In the genomic region with DNA sequence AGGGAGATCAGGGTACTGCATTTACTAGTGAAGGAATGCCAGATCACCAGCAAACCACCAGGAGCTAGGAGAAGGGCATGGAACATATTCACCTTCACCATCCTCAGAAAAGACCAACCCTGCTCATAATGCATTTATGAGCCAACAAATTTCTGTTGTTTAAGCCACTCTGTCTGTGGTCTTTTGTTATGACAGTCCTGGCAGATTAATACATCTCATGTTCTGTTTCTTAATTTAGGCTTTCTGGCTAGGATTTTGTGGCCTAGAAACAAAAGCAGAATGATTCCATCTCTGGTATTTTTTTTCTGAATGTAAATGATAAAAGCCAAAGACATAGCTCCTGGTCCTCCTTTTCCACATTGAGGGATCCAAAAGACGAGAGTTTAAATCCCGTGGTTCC, we compare ENCODE assay signal across 1 cellular context.
TF ChIP-seq lines count a peak whose summit lies in the region.

No MANE protein-coding gene starts in this region.

TF ChIP-seq in GM23338, 12 proteins besides CTCF, POLR2A, EP300 and RAD21 (continued from another document):
- TF ChIP-seq, protein P1, sequence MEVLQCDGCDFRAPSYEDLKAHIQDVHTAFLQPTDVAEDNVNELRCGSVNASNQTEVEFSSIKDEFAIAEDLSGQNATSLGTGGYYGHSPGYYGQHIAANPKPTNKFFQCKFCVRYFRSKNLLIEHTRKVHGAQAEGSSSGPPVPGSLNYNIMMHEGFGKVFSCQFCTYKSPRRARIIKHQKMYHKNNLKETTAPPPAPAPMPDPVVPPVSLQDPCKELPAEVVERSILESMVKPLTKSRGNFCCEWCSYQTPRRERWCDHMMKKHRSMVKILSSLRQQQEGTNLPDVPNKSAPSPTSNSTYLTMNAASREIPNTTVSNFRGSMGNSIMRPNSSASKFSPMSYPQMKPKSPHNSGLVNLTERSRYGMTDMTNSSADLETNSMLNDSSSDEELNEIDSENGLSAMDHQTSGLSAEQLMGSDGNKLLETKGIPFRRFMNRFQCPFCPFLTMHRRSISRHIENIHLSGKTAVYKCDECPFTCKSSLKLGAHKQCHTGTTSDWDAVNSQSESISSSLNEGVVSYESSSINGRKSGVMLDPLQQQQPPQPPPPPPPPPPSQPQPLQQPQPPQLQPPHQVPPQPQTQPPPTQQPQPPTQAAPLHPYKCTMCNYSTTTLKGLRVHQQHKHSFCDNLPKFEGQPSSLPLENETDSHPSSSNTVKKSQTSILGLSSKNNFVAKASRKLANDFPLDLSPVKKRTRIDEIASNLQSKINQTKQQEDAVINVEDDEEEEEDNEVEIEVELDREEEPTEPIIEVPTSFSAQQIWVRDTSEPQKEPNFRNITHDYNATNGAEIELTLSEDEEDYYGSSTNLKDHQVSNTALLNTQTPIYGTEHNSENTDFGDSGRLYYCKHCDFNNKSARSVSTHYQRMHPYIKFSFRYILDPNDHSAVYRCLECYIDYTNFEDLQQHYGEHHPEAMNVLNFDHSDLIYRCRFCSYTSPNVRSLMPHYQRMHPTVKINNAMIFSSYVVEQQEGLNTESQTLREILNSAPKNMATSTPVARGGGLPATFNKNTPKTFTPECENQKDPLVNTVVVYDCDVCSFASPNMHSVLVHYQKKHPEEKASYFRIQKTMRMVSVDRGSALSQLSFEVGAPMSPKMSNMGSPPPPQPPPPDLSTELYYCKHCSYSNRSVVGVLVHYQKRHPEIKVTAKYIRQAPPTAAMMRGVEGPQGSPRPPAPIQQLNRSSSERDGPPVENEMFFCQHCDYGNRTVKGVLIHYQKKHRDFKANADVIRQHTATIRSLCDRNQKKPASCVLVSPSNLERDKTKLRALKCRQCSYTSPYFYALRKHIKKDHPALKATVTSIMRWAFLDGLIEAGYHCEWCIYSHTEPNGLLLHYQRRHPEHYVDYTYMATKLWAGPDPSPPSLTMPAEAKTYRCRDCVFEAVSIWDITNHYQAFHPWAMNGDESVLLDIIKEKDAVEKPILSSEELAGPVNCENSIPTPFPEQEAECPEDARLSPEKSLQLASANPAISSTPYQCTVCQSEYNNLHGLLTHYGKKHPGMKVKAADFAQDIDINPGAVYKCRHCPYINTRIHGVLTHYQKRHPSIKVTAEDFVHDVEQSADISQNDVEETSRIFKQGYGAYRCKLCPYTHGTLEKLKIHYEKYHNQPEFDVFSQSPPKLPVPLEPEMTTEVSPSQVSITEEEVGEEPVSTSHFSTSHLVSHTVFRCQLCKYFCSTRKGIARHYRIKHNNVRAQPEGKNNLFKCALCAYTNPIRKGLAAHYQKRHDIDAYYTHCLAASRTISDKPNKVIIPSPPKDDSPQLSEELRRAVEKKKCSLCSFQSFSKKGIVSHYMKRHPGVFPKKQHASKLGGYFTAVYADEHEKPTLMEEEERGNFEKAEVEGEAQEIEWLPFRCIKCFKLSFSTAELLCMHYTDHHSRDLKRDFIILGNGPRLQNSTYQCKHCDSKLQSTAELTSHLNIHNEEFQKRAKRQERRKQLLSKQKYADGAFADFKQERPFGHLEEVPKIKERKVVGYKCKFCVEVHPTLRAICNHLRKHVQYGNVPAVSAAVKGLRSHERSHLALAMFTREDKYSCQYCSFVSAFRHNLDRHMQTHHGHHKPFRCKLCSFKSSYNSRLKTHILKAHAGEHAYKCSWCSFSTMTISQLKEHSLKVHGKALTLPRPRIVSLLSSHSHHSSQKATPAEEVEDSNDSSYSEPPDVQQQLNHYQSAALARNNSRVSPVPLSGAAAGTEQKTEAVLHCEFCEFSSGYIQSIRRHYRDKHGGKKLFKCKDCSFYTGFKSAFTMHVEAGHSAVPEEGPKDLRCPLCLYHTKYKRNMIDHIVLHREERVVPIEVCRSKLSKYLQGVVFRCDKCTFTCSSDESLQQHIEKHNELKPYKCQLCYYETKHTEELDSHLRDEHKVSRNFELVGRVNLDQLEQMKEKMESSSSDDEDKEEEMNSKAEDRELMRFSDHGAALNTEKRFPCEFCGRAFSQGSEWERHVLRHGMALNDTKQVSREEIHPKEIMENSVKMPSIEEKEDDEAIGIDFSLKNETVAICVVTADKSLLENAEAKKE (CRISPR knock-in tag; IDR thresholded peaks at IDR 0.05): no peak
